ENCODE assay signal across 1 cellular context in genomic region chr5:98775246-98775961, GRCh38.
TF ChIP-seq lines count a peak whose summit lies in the region.

No MANE protein-coding gene starts in this region.

TF ChIP-seq in HEK293, 187 proteins besides CTCF, POLR2A, EP300 and RAD21 (continued from another document):
- TF ChIP-seq PRDM2 (tag by site-specific recombination; IDR thresholded peaks at IDR 0.05; ENCODE audit: borderline replicate concordance) (no peak), SCRT2 (tag by site-specific recombination; IDR thresholded peaks at IDR 0.05) (peak; percentile 44), AEBP2 (tag by site-specific recombination; IDR thresholded peaks at IDR 0.05; ENCODE audit: borderline replicate concordance) (no peak)
TF ChIP-seq in HEK293: peak in this region for 2.
